Comparison of ENCODE assay signal across 23 cellular contexts in the genomic region with DNA sequence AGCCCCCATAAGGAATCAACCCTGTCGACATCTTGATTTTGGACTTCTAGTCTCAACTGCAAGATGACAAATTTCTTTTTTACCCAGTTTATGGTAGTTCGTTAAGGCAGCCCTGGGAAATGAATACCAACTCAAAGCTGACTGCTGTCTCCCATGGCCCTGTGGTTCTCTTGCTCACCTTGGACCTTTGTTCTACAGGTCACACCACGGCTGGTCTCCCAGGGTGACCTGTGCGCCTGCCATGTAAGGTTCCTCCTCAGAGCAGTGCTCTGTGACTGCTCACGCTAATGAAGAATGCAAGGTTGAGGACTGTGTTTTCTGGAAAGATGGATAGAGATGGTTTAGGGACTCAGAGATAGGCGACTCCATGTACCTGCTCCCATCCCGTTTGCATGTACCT.
A peak's percentile ranks its signal among the peaks of the same experiment; 100 is the strongest.
DNase-seq lines count a peak whose midpoint lies in the region; ATAC-seq, FAIRE-seq and TF ChIP-seq lines count a peak whose summit lies in the region.
"Had no signal": no experiment of that assay in that cellular context is flagged by ENCODE, and none has a peak within 500 bp of the region (broad histone marks: within the 10 kb centered on the region; RNA-seq: fewer than 3 reads in every experiment).

No MANE protein-coding gene starts in this region.

- no peak overlapping the region for H2AFZ ChIP-seq in H1 (ENCODE audit: low read length)

- TF ChIP-seq RAD21 in H1 (IDR thresholded peaks at IDR 0.05 in 1 of 2, conservative IDR thresholded peaks at IDR 0.05 in 1 of 2; ENCODE audit: low read depth in 2 of 2, low read length in 2 of 2) = no peak

- peak overlapping the region in 1 of 3 experiments; percentile 66 for H3K4me3 Mint-ChIP-seq in nephron

- H3K23me2 ChIP-seq in H1 (ENCODE audit: low read depth, low read length) = peaks cover 2% of the 10 kb centered on the region; the same call in 1 of the 2 replicates

- H4K91ac ChIP-seq in H1 (replicated peaks; ENCODE audit: insufficient read length, low read length) = no peak overlapping the region

- H2AK5ac ChIP-seq in H1 (ENCODE audit: low read depth, low read length) = peak overlapping the region; percentile 87; the same call in 1 of the 2 replicates

- 87% methylated on average over 7 of the region's 7 CpGs; no CpG with 5 or more reads in 1 of the 2 experiments for WGBS in H1 (ENCODE audit: extremely low coverage in 1 of 2, insufficient coverage in 1 of 2, insufficient read length in 1 of 2, insufficient replicate concordance in 2 of 2, low coverage in 1 of 2, low lambda C conversion rate in 2 of 2, missing lambda C conversion rate in 1 of 2), 2 experiments

- intact Hi-C loops in tibial artery (cut with DNase I; ENCODE audit: low total_unique reads) = loop anchor here (5.0 to 10.0 kb wide), 3 partner anchors 67 to 94 kb away; a partner anchor contains a TSS

- H3K14ac ChIP-seq in H1 (ENCODE audit: insufficient read length) = no peak overlapping the region

- no peaks in the 10 kb centered on the region for H3K27me3 ChIP-seq in HUES48 (ENCODE audit: control insufficient read depth, insufficient read depth, low read length)
- H3K27me3 ChIP-seq in H1 (replicated peaks in 1 of 4; ENCODE audit: control insufficient read depth in 3 of 4, extremely low read depth in 1 of 4, insufficient read depth in 3 of 4, low read length in 3 of 4) = no peaks in the 10 kb centered on the region
- H3K27me3 ChIP-seq in tibial artery = no peaks in the 10 kb centered on the region
- H3K27me3 ChIP-seq: brain microvascular endothelial cell, Peyer's patch, upper lobe of right lung had no signal

- H2BK20ac ChIP-seq in H1 (ENCODE audit: low read length) = no peak overlapping the region

- H3K4me2 ChIP-seq in H1 (ENCODE audit: insufficient read depth in 1 of 2, low read depth in 2 of 2, low read length in 2 of 2) = peak overlapping the region in 1 of 2 experiments; percentile 22; a peak in 1 of 4 replicates

- no peak overlapping the region for H3K56ac ChIP-seq in H1 (replicated peaks; ENCODE audit: insufficient read length, low read depth, low read length)

- H3K36me3 ChIP-seq in HUES48 (ENCODE audit: control insufficient read depth, insufficient read depth, low read length) = no peaks in the 10 kb centered on the region
- H3K36me3 ChIP-seq in H1 (ENCODE audit: control insufficient read depth in 2 of 4, insufficient read depth in 4 of 4, low read length in 3 of 4) = peaks cover 0 to 3% (median 0%) of the 10 kb centered on the region in 4 experiments; a peak in 1 of 8 replicates
- H3K36me3 ChIP-seq in tibial artery = no peaks in the 10 kb centered on the region
- H3K36me3 ChIP-seq: brain microvascular endothelial cell, Peyer's patch, upper lobe of right lung had no signal

- POLR2A ChIA-PET in H1 (lab: Charles Lee; ENCODE audit: partially characterized antibody) = interaction anchor here (0.7 to 1.3 kb wide), 4 partner anchors 10 to 80 kb away, joined by 3 to 9 read pairs (median 4); no protein-coding TSS in a partner anchor

- peaks cover 2 to 13% of the 10 kb centered on the region in 2 experiments for H4K20me1 ChIP-seq in H1 (replicated peaks in 1 of 2; ENCODE audit: control insufficient read depth in 1 of 2, insufficient read depth in 2 of 2, low read length in 2 of 2)

- H3K23ac ChIP-seq in H1 (ENCODE audit: insufficient read length) = no peak overlapping the region

- H3K4me1 ChIP-seq in HUES48 (ENCODE audit: control insufficient read depth, insufficient read depth, low read length) (peaks cover 34% of the 10 kb centered on the region), H1 (replicated peaks in 1 of 4; ENCODE audit: control insufficient read depth in 3 of 4, insufficient read depth in 4 of 4, low read length in 3 of 4) (peaks cover 2 to 16% (median 9%) of the 10 kb centered on the region in 4 experiments; a peak in 6 of 7 replicates), tibial artery (peaks cover 0 to 59% (median 20%) of the 10 kb centered on the region in 4 donors)

- no peak overlapping the region for H3K4ac ChIP-seq in H1 (replicated peaks; ENCODE audit: insufficient read length, low read depth, low read length)

- no peaks in the 10 kb centered on the region for H3K27me3 Mint-ChIP-seq in nephron (ENCODE audit: low read depth)

- H3K9ac ChIP-seq in HUES48 (ENCODE audit: low read depth, low read length) (no peak overlapping the region), H1 (replicated peaks in 1 of 4; ENCODE audit: extremely low read depth in 1 of 4, low read depth in 3 of 4, low read length in 3 of 4) (no peak overlapping the region)
- H3K9ac ChIP-seq: SK-N-SH had no signal

- H3K36me3 Mint-ChIP-seq in nephron (ENCODE audit: low read depth) = peaks cover 25% of the 10 kb centered on the region

- H4K8ac ChIP-seq in H1 (ENCODE audit: extremely low read depth, insufficient read depth, low read length) = no peak overlapping the region

- H2BK5ac ChIP-seq in H1 (ENCODE audit: low read depth, low read length) = no peak overlapping the region

- peaks cover 7 to 96% of the 10 kb centered on the region in 2 experiments for H3K79me2 ChIP-seq in H1 (ENCODE audit: control insufficient read depth in 1 of 2, insufficient read depth in 2 of 2, low read length in 2 of 2)

- CTCF ChIA-PET in H1 (lab: Charles Lee; ENCODE audit: partially characterized antibody) = interaction anchor here (0.6 to 2.2 kb wide), 18 partner anchors 8 to 96 kb away, joined by 3 to 8 read pairs (median 4); no protein-coding TSS in a partner anchor

- H3K79me1 ChIP-seq in H1 (ENCODE audit: low read depth, low read length) = peaks cover 15% of the 10 kb centered on the region; the same call in 1 of the 2 replicates

- no peak for TF ChIP-seq POLR2A in H1 (IDR thresholded peaks at IDR 0.05; ENCODE audit: control extremely low read depth in 1 of 2, low read depth in 2 of 2, low read length in 2 of 2)

- no peak for DNase-seq in H1 (ENCODE audit: low read depth in 1 of 2, low spot score in 2 of 2)
- DNase-seq in tibial artery = no peak
- no peak for DNase-seq in AG08396 (ENCODE audit: low spot score)
- DNase-seq in stimulated activated CD4-positive, alpha-beta T cell treated with anti-CD3 and anti-CD28 coated beads, Interleukin-4, amount 100 ng/mL, for 24 hours = no peak
- DNase-seq: activated CD4-positive, alpha-beta T cell treated with anti-CD3 and anti-CD28 coated beads, Interleukin-2, amount 50 U/mL, for 4 hours; activated effector memory CD4-positive, alpha-beta T cell treated with Interleukin-2 at 50 U/mL for 16 hours; CD4-positive, alpha-beta memory T cell; GDM1; Karpas-422; MV-4-11; NCI-H1694; NCI-H2171 treated with DMSO at 0.1 percent for 48 hours; NCI-H524 treated with DMSO at 0.1 percent for 48 hours; Peyer's patch; SK-N-SH; stimulated activated CD4-positive, alpha-beta T cell treated with anti-CD3 and anti-CD28 coated beads, Interleukin-4, amount 100 ng/mL, for 1 hour; stimulated activated naive CD8-positive, alpha-beta T cell treated with anti-CD3 and anti-CD28 coated beads, Interleukin-15, Interleukin-2, amounts not matched to agents 100 U/mL and 50 U/mL, for 24 hours; upper lobe of right lung had no signal

- no peak for ATAC-seq in GM18873 (IDR thresholded peaks at IDR 0.05; ENCODE audit: low FRiP score, unreplicated experiment)
- ATAC-seq: stimulated activated naive CD8-positive, alpha-beta T cell treated with anti-CD3 and anti-CD28 coated beads, Interleukin-15, Interleukin-2, amounts not matched to agents 100 U/mL and 50 U/mL, for 24 hours had no signal

- H3K18ac ChIP-seq in H1 (ENCODE audit: extremely low read depth, low read length) = no peak overlapping the region

- no peak overlapping the region for H2BK120ac ChIP-seq in H1 (replicated peaks; ENCODE audit: low read depth, low read length)

- H3K27ac ChIP-seq in HUES48 (ENCODE audit: low read depth, low read length) (peak overlapping the region; percentile 54), H1 (ENCODE audit: low read depth, low read length) (no peak overlapping the region), tibial artery (peak overlapping the region; percentile 32 to 45)
- H3K27ac ChIP-seq: brain microvascular endothelial cell, Peyer's patch, upper lobe of right lung had no signal

- H4K5ac ChIP-seq in H1 (ENCODE audit: insufficient read length, low read depth, low read length) = no peak overlapping the region

- H3K4me3 ChIP-seq in HUES48 (ENCODE audit: low read depth, low read length) (no peak overlapping the region), H1 (ENCODE audit: extremely low read depth in 1 of 4, insufficient read depth in 2 of 4, low read depth in 3 of 4, low read length in 4 of 4) (no peak overlapping the region), tibial artery (no peak overlapping the region)
- H3K4me3 ChIP-seq: coronary artery, Peyer's patch, upper lobe of right lung had no signal

- 0 out of 2 replicates have a peak overlapping the region, but pooled peaks have one; percentile 25 for H2BK15ac ChIP-seq in H1 (ENCODE audit: low read length)

- peaks cover 13% of the 10 kb centered on the region for H3K9me3 Mint-ChIP-seq in nephron

- no peaks in the 10 kb centered on the region for H3K9me3 ChIP-seq in HUES48 (ENCODE audit: control insufficient read depth, insufficient read depth, low read length)
- H3K9me3 ChIP-seq in H1 (ENCODE audit: insufficient read depth in 2 of 2, low read depth in 1 of 2, low read length in 1 of 2) = peaks cover 4 to 7% of the 10 kb centered on the region in 2 experiments; a peak in 3 of 4 replicates
- H3K9me3 ChIP-seq in tibial artery = no peaks in the 10 kb centered on the region
- H3K9me3 ChIP-seq: Peyer's patch, SK-N-SH, upper lobe of right lung had no signal

- peaks cover 61% of the 10 kb centered on the region for H3K4me1 Mint-ChIP-seq in nephron

- H3K27ac Mint-ChIP-seq in nephron = peak overlapping the region; percentile 80 to 98 (median 90)
- H3K27ac Mint-ChIP-seq: CD4-positive, alpha-beta memory T cell had no signal

- no peak for TF ChIP-seq EP300 in H1 (IDR thresholded peaks at IDR 0.05; ENCODE audit: borderline replicate concordance in 1 of 2, low read depth in 2 of 2, low read length in 2 of 2)

- TF ChIP-seq CTCF in H1 (IDR thresholded peaks at IDR 0.05; ENCODE audit: control extremely low read depth in 1 of 3, insufficient read depth in 1 of 3, low read depth in 1 of 3, low read length in 3 of 3) (no peak), nephron (IDR thresholded peaks at IDR 0.05; ENCODE audit: unreplicated experiment in 3 of 3) (no peak), tibial artery (IDR thresholded peaks at IDR 0.05) (no peak)

- FAIRE-seq in H1 (lab: Jason Lieb, UNC) = no peak

- peak overlapping the region; percentile 45; the same call in 1 of the 2 replicates for H2BK12ac ChIP-seq in H1 (ENCODE audit: low read depth, low read length)

TF ChIP-seq in H1, 55 proteins besides CTCF, POLR2A, EP300 and RAD21 (continues in another document):
- TF ChIP-seq EGR1 (IDR thresholded peaks at IDR 0.05; ENCODE audit: borderline replicate concordance, low read depth, low read length) = no peak
- no peak for TF ChIP-seq HDAC2 (IDR thresholded peaks at IDR 0.05; ENCODE audit: borderline replicate concordance in 1 of 2, low read depth in 2 of 2, low read length in 2 of 2)
- TF ChIP-seq GABPA (IDR thresholded peaks at IDR 0.05; ENCODE audit: borderline replicate concordance, insufficient read depth, low read length) = no peak
- no peak for TF ChIP-seq RFX5 (IDR thresholded peaks at IDR 0.05; ENCODE audit: borderline replicate concordance, low read depth, low read length)
- TF ChIP-seq SUZ12 (IDR thresholded peaks at IDR 0.05; ENCODE audit: low read length) = no peak
- no peak for TF ChIP-seq TAF1 (IDR thresholded peaks at IDR 0.05; ENCODE audit: low read depth, low read length)
- TF ChIP-seq CHD2 (IDR thresholded peaks at IDR 0.05; ENCODE audit: low read length) = no peak
